Comparison of ENCODE assay signal across 8 cellular contexts in genomic region chr19:18520848-18521691, GRCh38. TPM values are rescaled to one million over a fixed set of nuclear protein-coding genes. Genes with fewer than 3 reads are reported as not detected.
DNase-seq lines count a peak whose midpoint lies in the region; TF ChIP-seq lines count a peak whose summit lies in the region.

No MANE protein-coding gene starts in this region.

- peaks cover 0 to 44% of the 10 kb centered on the region in 2 donors for H3K4me1 ChIP-seq in right atrium auricular region

- H3K4me3 Mint-ChIP-seq in activated naive CD4-positive, alpha-beta T cell treated with anti-CD3 and anti-CD28 coated beads, Interleukin-2, amount 50 U/mL, for 24 hours, result peak overlapping the region; percentile 99

- no peak for TF ChIP-seq CTCF in right atrium auricular region (IDR thresholded peaks at IDR 0.05)

- peak overlapping the region; percentile 96 to 99 for H3K27ac ChIP-seq in right atrium auricular region

- H3K27me3 ChIP-seq in right atrium auricular region, result no peaks in the 10 kb centered on the region

- no peaks in the 10 kb centered on the region for H3K36me3 Mint-ChIP-seq in activated naive CD4-positive, alpha-beta T cell treated with anti-CD3 and anti-CD28 coated beads, Interleukin-2, amount 50 U/mL, for 24 hours

- H3K4me3 ChIP-seq in right atrium auricular region (peak overlapping the region; percentile 80 to 99), skeletal muscle cell (ENCODE audit: low read depth, low read length) (peak overlapping the region; percentile 98)

- peaks cover 25% of the 10 kb centered on the region for H3K4me1 Mint-ChIP-seq in activated naive CD4-positive, alpha-beta T cell treated with anti-CD3 and anti-CD28 coated beads, Interleukin-2, amount 50 U/mL, for 24 hours

- H3K27ac Mint-ChIP-seq in activated naive CD4-positive, alpha-beta T cell treated with anti-CD3 and anti-CD28 coated beads, Interleukin-2, amount 50 U/mL, for 24 hours, result peak overlapping the region; percentile 94

- H3K9me3 ChIP-seq in right atrium auricular region, result no peaks in the 10 kb centered on the region

- in situ Hi-C loops in Caki2 (cut with HindIII; ENCODE audit: low pct_unique_long_range_greater_than_20kb, low sequenced_read_pairs), result no loop called here

- H3K36me3 ChIP-seq in right atrium auricular region, result no peaks in the 10 kb centered on the region

- DNase-seq in Caki2 (ENCODE audit: low read depth) (peak; percentile 20), KG1 (lab: John Stamatoyannopoulos, UW) (peak; percentile 8), right atrium auricular region (ENCODE audit: low spot score) (no peak), skeletal muscle cell (ENCODE audit: low read depth) (no peak), AG20443 (ENCODE audit: low spot score) (no peak), glomerular visceral epithelial cell (ENCODE audit: extremely low spot score) (no peak), NCI-H526 (lab: John Stamatoyannopoulos, UW) (no peak)

- no peaks in the 10 kb centered on the region for H3K27me3 Mint-ChIP-seq in activated naive CD4-positive, alpha-beta T cell treated with anti-CD3 and anti-CD28 coated beads, Interleukin-2, amount 50 U/mL, for 24 hours

- H3K9me3 Mint-ChIP-seq in activated naive CD4-positive, alpha-beta T cell treated with anti-CD3 and anti-CD28 coated beads, Interleukin-2, amount 50 U/mL, for 24 hours, result no peaks in the 10 kb centered on the region

RNA-seq across cellular contexts. Expression of gene ELL, which starts 0.8 kb away (rescaled TPM):
- 8.4 and 26.0 TPM in 2 replicates for total RNA-seq in Caki2 (2014; rRNA removed; shearing (Covaris generic); ENCODE audit: low replicate concordance)
- total RNA-seq in right atrium auricular region, result 10 to 100 TPM; 12.4 to 17.5 TPM

RNA-seq across cellular contexts. Expression of gene FKBP8, which starts 22.3 kb away (rescaled TPM):
- total RNA-seq in Caki2 (2014; rRNA removed; shearing (Covaris generic); ENCODE audit: low replicate concordance), result 418 and 487 TPM in 2 replicates
- total RNA-seq in right atrium auricular region, result 100 to 1,000 TPM; 192 to 345 TPM

RNA-seq across cellular contexts. Expression of gene KXD1, which starts 36.6 kb away (rescaled TPM):
- total RNA-seq in Caki2 (2014; rRNA removed; shearing (Covaris generic); ENCODE audit: low replicate concordance), result 99.2 and 181 TPM in 2 replicates
- 100 to 1,000 TPM in 1 of 2 donors, 10 to 100 TPM in 1; 60.7 to 114 TPM for total RNA-seq in right atrium auricular region

RNA-seq across cellular contexts. Expression of gene UBA52, which starts 50.6 kb away (rescaled TPM):
- total RNA-seq in Caki2 (2014; rRNA removed; shearing (Covaris generic); ENCODE audit: low replicate concordance), result 628 and 713 TPM in 2 replicates
- 100 to 1,000 TPM; 272 to 543 TPM for total RNA-seq in right atrium auricular region

Comparison
In these comparisons a context has a peak if more than half of its experiments do, and no peak if none do; other contexts are left out.
1. DNase-seq: peak in Caki2 (single experiment) and KG1 (single experiment); none in right atrium auricular region (single experiment), skeletal muscle cell (single experiment), AG20443 (single experiment), glomerular visceral epithelial cell (single experiment) and NCI-H526 (0 of 2).